1 cellular context compared by ENCODE assay signal in the genomic region with DNA sequence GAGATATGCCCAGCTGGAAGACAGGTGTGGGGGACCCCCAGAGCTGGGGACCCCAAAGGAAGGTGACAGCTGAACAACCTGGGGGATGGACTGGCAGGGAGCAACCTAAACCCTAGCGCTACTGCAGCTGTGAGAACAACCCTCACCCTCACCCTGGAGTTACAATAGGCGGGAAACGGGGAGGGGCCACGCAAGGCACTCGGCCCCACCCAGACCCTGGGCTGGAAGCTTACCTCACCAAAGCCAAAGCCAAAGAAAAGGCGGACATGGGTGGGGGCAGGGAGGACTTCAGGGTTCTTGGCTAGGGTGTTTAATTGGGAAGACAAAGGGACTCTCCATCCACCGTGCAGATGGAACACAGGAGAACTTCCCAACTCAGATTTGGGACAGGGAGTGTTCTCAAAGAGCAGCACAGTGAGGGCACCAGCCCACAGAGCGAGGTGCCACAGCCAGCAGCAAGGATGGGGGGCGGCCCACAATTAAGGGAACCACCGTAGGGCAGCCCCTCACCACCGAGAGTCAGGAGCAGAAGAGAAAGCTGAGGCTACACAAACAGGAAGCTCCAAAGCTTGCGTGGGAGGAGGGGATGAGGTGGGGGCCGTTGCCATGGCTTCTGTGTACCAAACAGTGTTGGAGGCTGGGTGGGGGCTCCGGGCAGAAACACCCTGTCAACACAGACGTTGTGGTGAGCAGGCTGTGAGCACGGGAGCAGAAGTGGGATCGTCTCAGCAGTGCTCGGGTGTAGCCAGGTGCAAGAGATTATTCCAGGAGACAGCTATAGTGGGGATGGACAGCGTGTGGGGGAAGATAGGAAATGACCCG.
TF ChIP-seq lines count a peak whose summit lies in the region.

No MANE protein-coding gene starts in this region.

TF ChIP-seq in HEK293, 187 proteins besides CTCF, POLR2A, EP300 and RAD21 (continued from another document and continues in another):
- TF ChIP-seq ZNF624 (tag by site-specific recombination; IDR thresholded peaks at IDR 0.05), result no peak
- no peak for TF ChIP-seq ZNF112 (tag by site-specific recombination; IDR thresholded peaks at IDR 0.05)
- TF ChIP-seq HOXA7 (CRISPR knock-in tag; IDR thresholded peaks at IDR 0.05; ENCODE audit: borderline replicate concordance), result no peak
- TF ChIP-seq ZEB2 (tag by site-specific recombination; IDR thresholded peaks at IDR 0.05), result 0 out of 2 replicates have a peak, but pooled peaks have one; percentile 49
- peak; percentile 74 for TF ChIP-seq SP7 (tag by site-specific recombination; IDR thresholded peaks at IDR 0.05)
- TF ChIP-seq ZNF596 (tag by site-specific recombination; IDR thresholded peaks at IDR 0.05), result no peak
- TF ChIP-seq ZNF843 (tag by site-specific recombination; IDR thresholded peaks at IDR 0.05), result no peak; the same call in 1 of the 2 replicates
- TF ChIP-seq ZNF585B (tag by site-specific recombination; IDR thresholded peaks at IDR 0.05), result no peak
- TF ChIP-seq ZFP37 (tag by site-specific recombination; IDR thresholded peaks at IDR 0.05), result 0 out of 2 replicates have a peak, but pooled peaks have one; percentile 51
- no peak for TF ChIP-seq ZNF140 (tag by site-specific recombination; IDR thresholded peaks at IDR 0.05)
- TF ChIP-seq ZNF37A (tag by site-specific recombination; IDR thresholded peaks at IDR 0.05), result no peak
- TF ChIP-seq ZNF76 (tag by site-specific recombination; IDR thresholded peaks at IDR 0.05; ENCODE audit: borderline replicate concordance, low read depth), result no peak
- no peak for TF ChIP-seq ZNF223 (tag by site-specific recombination; IDR thresholded peaks at IDR 0.05)
- TF ChIP-seq, protein P1, sequence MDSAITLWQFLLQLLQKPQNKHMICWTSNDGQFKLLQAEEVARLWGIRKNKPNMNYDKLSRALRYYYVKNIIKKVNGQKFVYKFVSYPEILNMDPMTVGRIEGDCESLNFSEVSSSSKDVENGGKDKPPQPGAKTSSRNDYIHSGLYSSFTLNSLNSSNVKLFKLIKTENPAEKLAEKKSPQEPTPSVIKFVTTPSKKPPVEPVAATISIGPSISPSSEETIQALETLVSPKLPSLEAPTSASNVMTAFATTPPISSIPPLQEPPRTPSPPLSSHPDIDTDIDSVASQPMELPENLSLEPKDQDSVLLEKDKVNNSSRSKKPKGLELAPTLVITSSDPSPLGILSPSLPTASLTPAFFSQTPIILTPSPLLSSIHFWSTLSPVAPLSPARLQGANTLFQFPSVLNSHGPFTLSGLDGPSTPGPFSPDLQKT (IDR thresholded peaks at IDR 0.05; ENCODE audit: borderline replicate concordance, low read depth, low read length), result no peak
- TF ChIP-seq KLF16 (tag by site-specific recombination; IDR thresholded peaks at IDR 0.05), result no peak; the same call in 1 of the 2 replicates
- TF ChIP-seq ZNF248 (tag by site-specific recombination; IDR thresholded peaks at IDR 0.05), result no peak
- TF ChIP-seq, protein P2, sequence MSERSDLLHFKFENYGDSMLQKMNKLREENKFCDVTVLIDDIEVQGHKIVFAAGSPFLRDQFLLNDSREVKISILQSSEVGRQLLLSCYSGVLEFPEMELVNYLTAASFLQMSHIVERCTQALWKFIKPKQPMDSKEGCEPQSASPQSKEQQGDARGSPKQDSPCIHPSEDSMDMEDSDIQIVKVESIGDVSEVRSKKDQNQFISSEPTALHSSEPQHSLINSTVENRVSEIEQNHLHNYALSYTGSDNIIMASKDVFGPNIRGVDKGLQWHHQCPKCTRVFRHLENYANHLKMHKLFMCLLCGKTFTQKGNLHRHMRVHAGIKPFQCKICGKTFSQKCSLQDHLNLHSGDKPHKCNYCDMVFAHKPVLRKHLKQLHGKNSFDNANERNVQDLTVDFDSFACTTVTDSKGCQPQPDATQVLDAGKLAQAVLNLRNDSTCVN (tag by site-specific recombination; optimal IDR thresholded peaks at IDR 0.05), result no peak
- TF ChIP-seq ZNF555 (tag by site-specific recombination; conservative IDR thresholded peaks at IDR 0.05), result no peak
- TF ChIP-seq ZNF19 (tag by site-specific recombination; IDR thresholded peaks at IDR 0.05; ENCODE audit: low read depth), result no peak
- no peak for TF ChIP-seq ZNF354C (tag by site-specific recombination; IDR thresholded peaks at IDR 0.05; ENCODE audit: borderline replicate concordance, low read depth)
- no peak for TF ChIP-seq FEZF1 (tag by site-specific recombination; IDR thresholded peaks at IDR 0.05)
- TF ChIP-seq SCRT2 (tag by site-specific recombination; IDR thresholded peaks at IDR 0.05), result no peak
- TF ChIP-seq, protein P3, sequence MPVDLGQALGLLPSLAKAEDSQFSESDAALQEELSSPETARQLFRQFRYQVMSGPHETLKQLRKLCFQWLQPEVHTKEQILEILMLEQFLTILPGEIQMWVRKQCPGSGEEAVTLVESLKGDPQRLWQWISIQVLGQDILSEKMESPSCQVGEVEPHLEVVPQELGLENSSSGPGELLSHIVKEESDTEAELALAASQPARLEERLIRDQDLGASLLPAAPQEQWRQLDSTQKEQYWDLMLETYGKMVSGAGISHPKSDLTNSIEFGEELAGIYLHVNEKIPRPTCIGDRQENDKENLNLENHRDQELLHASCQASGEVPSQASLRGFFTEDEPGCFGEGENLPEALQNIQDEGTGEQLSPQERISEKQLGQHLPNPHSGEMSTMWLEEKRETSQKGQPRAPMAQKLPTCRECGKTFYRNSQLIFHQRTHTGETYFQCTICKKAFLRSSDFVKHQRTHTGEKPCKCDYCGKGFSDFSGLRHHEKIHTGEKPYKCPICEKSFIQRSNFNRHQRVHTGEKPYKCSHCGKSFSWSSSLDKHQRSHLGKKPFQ (tag by site-specific recombination; IDR thresholded peaks at IDR 0.05), result no peak
- TF ChIP-seq ZNF202 (tag by site-specific recombination; IDR thresholded peaks at IDR 0.05; ENCODE audit: borderline replicate concordance), result no peak
- TF ChIP-seq, protein P4, sequence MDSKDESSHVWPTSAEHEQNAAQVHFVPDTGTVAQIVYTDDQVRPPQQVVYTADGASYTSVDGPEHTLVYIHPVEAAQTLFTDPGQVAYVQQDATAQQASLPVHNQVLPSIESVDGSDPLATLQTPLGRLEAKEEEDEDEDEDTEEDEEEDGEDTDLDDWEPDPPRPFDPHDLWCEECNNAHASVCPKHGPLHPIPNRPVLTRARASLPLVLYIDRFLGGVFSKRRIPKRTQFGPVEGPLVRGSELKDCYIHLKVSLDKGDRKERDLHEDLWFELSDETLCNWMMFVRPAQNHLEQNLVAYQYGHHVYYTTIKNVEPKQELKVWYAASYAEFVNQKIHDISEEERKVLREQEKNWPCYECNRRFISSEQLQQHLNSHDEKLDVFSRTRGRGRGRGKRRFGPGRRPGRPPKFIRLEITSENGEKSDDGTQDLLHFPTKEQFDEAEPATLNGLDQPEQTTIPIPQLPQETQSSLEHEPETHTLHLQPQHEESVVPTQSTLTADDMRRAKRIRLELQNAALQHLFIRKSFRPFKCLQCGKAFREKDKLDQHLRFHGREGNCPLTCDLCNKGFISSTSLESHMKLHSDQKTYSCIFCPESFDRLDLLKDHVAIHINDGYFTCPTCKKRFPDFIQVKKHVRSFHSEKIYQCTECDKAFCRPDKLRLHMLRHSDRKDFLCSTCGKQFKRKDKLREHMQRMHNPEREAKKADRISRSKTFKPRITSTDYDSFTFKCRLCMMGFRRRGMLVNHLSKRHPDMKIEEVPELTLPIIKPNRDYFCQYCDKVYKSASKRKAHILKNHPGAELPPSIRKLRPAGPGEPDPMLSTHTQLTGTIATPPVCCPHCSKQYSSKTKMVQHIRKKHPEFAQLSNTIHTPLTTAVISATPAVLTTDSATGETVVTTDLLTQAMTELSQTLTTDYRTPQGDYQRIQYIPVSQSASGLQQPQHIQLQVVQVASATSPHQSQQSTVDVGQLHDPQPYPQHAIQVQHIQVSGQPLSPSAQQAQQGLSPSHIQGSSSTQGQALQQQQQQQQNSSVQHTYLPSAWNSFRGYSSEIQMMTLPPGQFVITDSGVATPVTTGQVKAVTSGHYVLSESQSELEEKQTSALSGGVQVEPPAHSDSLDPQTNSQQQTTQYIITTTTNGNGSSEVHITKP (tag by site-specific recombination; IDR thresholded peaks at IDR 0.05), result peak; percentile 26; the same call in 1 of the 2 replicates
- TF ChIP-seq, protein P5, sequence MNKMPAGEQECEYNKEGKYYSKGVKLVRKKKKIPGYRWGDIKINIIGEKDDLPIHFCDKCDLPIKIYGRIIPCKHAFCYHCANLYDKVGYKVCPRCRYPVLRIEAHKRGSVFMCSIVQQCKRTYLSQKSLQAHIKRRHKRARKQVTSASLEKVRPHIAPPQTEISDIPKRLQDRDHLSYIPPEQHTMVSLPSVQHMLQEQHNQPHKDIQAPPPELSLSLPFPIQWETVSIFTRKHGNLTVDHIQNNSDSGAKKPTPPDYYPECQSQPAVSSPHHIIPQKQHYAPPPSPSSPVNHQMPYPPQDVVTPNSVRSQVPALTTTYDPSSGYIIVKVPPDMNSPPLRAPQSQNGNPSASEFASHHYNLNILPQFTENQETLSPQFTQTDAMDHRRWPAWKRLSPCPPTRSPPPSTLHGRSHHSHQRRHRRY (tag by site-specific recombination; IDR thresholded peaks at IDR 0.05), result no peak
- no peak for TF ChIP-seq SALL2 (tag by site-specific recombination; IDR thresholded peaks at IDR 0.05; ENCODE audit: borderline replicate concordance)
- no peak for TF ChIP-seq ZNF510 (tag by site-specific recombination; IDR thresholded peaks at IDR 0.05; ENCODE audit: insufficient replicate concordance)
- TF ChIP-seq ZNF433 (tag by site-specific recombination; IDR thresholded peaks at IDR 0.05; ENCODE audit: low read depth), result no peak
- TF ChIP-seq ZNF138 (tag by site-specific recombination; IDR thresholded peaks at IDR 0.05; ENCODE audit: borderline replicate concordance), result no peak
- TF ChIP-seq, protein P6, sequence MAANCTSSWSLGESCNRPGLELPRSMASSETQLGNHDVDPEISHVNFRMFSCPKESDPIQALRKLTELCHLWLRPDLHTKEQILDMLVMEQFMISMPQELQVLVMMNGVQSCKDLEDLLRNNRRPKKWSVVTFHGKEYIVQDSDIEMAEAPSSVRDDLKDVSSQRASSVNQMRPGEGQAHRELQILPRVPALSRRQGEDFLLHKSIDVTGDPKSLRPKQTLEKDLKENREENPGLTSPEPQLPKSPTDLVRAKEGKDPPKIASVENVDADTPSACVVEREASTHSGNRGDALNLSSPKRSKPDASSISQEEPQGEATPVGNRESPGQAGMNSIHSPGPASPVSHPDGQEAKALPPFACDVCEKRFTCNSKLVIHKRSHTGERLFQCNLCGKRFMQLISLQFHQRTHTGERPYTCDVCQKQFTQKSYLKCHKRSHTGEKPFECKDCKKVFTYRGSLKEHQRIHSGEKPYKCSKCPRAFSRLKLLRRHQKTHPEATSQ (tag by site-specific recombination; IDR thresholded peaks at IDR 0.05), result no peak
- no peak for TF ChIP-seq ZNF830 (tag by site-specific recombination; IDR thresholded peaks at IDR 0.05; ENCODE audit: low read depth)
- TF ChIP-seq OVOL3 (tag by site-specific recombination; IDR thresholded peaks at IDR 0.05), result no peak
- TF ChIP-seq ZSCAN30 (tag by site-specific recombination; IDR thresholded peaks at IDR 0.05), result no peak
- no peak for TF ChIP-seq ZNF529 (tag by site-specific recombination; IDR thresholded peaks at IDR 0.05; ENCODE audit: insufficient replicate concordance)
- 0 out of 2 replicates have a peak, but pooled peaks have one; percentile 29 for TF ChIP-seq ZNF184 (tag by site-specific recombination; IDR thresholded peaks at IDR 0.05)
- no peak for TF ChIP-seq ZBTB1 (tag by site-specific recombination; IDR thresholded peaks at IDR 0.05)
- TF ChIP-seq, protein P7, sequence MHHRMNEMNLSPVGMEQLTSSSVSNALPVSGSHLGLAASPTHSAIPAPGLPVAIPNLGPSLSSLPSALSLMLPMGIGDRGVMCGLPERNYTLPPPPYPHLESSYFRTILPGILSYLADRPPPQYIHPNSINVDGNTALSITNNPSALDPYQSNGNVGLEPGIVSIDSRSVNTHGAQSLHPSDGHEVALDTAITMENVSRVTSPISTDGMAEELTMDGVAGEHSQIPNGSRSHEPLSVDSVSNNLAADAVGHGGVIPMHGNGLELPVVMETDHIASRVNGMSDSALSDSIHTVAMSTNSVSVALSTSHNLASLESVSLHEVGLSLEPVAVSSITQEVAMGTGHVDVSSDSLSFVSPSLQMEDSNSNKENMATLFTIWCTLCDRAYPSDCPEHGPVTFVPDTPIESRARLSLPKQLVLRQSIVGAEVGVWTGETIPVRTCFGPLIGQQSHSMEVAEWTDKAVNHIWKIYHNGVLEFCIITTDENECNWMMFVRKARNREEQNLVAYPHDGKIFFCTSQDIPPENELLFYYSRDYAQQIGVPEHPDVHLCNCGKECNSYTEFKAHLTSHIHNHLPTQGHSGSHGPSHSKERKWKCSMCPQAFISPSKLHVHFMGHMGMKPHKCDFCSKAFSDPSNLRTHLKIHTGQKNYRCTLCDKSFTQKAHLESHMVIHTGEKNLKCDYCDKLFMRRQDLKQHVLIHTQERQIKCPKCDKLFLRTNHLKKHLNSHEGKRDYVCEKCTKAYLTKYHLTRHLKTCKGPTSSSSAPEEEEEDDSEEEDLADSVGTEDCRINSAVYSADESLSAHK (tag by site-specific recombination; IDR thresholded peaks at IDR 0.05), result no peak
- no peak for TF ChIP-seq ZNF530 (tag by site-specific recombination; IDR thresholded peaks at IDR 0.05; ENCODE audit: low read depth)
- TF ChIP-seq KLF9 (tag by site-specific recombination; IDR thresholded peaks at IDR 0.05; ENCODE audit: low read depth), result peak; percentile 26; the same call in 1 of the 2 replicates
- peak; percentile 48 for TF ChIP-seq OSR2 (tag by site-specific recombination; IDR thresholded peaks at IDR 0.05)
- TF ChIP-seq ZNF777 (tag by site-specific recombination; IDR thresholded peaks at IDR 0.05; ENCODE audit: borderline replicate concordance), result no peak
- TF ChIP-seq, protein P8, sequence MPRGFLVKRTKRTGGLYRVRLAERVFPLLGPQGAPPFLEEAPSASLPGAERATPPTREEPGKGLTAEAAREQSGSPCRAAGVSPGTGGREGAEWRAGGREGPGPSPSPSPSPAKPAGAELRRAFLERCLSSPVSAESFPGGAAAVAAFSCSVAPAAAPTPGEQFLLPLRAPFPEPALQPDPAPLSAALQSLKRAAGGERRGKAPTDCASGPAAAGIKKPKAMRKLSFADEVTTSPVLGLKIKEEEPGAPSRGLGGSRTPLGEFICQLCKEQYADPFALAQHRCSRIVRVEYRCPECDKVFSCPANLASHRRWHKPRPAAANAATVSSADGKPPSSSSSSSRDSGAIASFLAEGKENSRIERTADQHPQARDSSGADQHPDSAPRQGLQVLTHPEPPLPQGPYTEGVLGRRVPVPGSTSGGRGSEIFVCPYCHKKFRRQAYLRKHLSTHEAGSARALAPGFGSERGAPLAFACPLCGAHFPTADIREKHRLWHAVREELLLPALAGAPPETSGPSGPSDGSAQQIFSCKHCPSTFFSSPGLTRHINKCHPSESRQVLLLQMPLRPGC (tag by site-specific recombination; IDR thresholded peaks at IDR 0.05), result no peak
- TF ChIP-seq ZNF623 (tag by site-specific recombination; IDR thresholded peaks at IDR 0.05), result no peak
- peak; percentile 71; the same call in 1 of the 2 replicates for TF ChIP-seq ZNF600 (tag by site-specific recombination; IDR thresholded peaks at IDR 0.05)
- no peak for TF ChIP-seq ZNF114 (tag by site-specific recombination; IDR thresholded peaks at IDR 0.05)
- no peak for TF ChIP-seq ZNF473 (tag by site-specific recombination; IDR thresholded peaks at IDR 0.05)
- TF ChIP-seq BCL11B (tag by site-specific recombination; IDR thresholded peaks at IDR 0.05; ENCODE audit: low read depth), result 0 out of 2 replicates have a peak, but pooled peaks have one; percentile 28
- TF ChIP-seq ZNF155 (tag by site-specific recombination; IDR thresholded peaks at IDR 0.05), result no peak
- no peak for TF ChIP-seq ZNF747 (tag by site-specific recombination; IDR thresholded peaks at IDR 0.05)
- TF ChIP-seq TRIM28 (IDR thresholded peaks at IDR 0.05; ENCODE audit: borderline replicate concordance, low read length), result no peak
- TF ChIP-seq ZNF792 (tag by site-specific recombination; IDR thresholded peaks at IDR 0.05), result no peak
- TF ChIP-seq ZFP41 (tag by site-specific recombination; IDR thresholded peaks at IDR 0.05; ENCODE audit: borderline replicate concordance), result no peak
- no peak for TF ChIP-seq ZBTB21 (tag by site-specific recombination; IDR thresholded peaks at IDR 0.05)
